18 cellular contexts compared by ENCODE assay signal in genomic region chr9:75612205-75612604, GRCh38.
"Had no signal": no experiment of that assay in that cellular context is flagged by ENCODE, and none has a peak within 500 bp of the region (broad histone marks: within the 10 kb centered on the region; RNA-seq: fewer than 3 reads in every experiment).

No MANE protein-coding gene starts in this region.

- ATAC-seq: left colon; psoas muscle; right lobe of liver; stimulated activated naive B cell treated with anti-CD40 and anti-IgM and Interleukin-4, amounts not matched to agents 10 μg/mL and 1 μg/mL and 100 μg/mL, for 72 hours; stimulated activated naive CD8-positive, alpha-beta T cell treated with anti-CD3 and anti-CD28 coated beads, Interleukin-15, amount 100 ng/mL, for 72 hours; upper lobe of right lung had no signal

- H3K36me3 ChIP-seq: heart left ventricle, right lobe of liver, tibial nerve, upper lobe of right lung, vagina had no signal

- DNase-seq: dorsolateral prefrontal cortex; effector CD8-positive, alpha-beta T cell; foreskin melanocyte; heart left ventricle; hippocampal formation; left colon; mesendoderm; naive B cell; psoas muscle; retina; right lobe of liver; stimulated activated CD4-positive, alpha-beta T cell treated with anti-CD3 and anti-CD28 coated beads, Interleukin-4, amount 100 ng/mL, for 24 hours; stimulated activated naive B cell treated with anti-CD40 and anti-IgM and Interleukin-4, amounts not matched to agents 10 μg/mL and 1 μg/mL and 100 μg/mL, for 72 hours; stimulated activated naive CD8-positive, alpha-beta T cell treated with anti-CD3 and anti-CD28 coated beads, Interleukin-15, amount 100 ng/mL, for 72 hours; testis; upper lobe of right lung had no signal

- H3K4me1 ChIP-seq: psoas muscle, right lobe of liver, testis, upper lobe of right lung, vagina had no signal

- H3K9me3 ChIP-seq: heart left ventricle, psoas muscle, right lobe of liver, testis, tibial nerve, upper lobe of right lung, vagina had no signal

- H3K27me3 ChIP-seq: heart left ventricle, right lobe of liver, testis, tibial nerve, upper lobe of right lung, vagina had no signal

- H3K4me3 ChIP-seq: dorsolateral prefrontal cortex, heart left ventricle, psoas muscle, right lobe of liver, testis, tibial nerve, upper lobe of right lung, vagina had no signal

- H3K27ac ChIP-seq: dorsolateral prefrontal cortex, heart left ventricle, psoas muscle, right lobe of liver, testis, tibial nerve, upper lobe of right lung, vagina had no signal
